ENCODE assay signal across 1 cellular context in genomic region chr14:71363961-71364360, GRCh38.
TF ChIP-seq lines count a peak whose summit lies in the region.

No MANE protein-coding gene starts in this region.

TF ChIP-seq in GM23338, 12 proteins besides CTCF, POLR2A, EP300 and RAD21 (continued from another document):
- TF ChIP-seq ZNF462 (CRISPR knock-in tag; IDR thresholded peaks at IDR 0.05) (no peak), NANOG (IDR thresholded peaks at IDR 0.05; ENCODE audit: borderline replicate concordance) (no peak), EZH2 (IDR thresholded peaks at IDR 0.05; ENCODE audit: low read depth, unreplicated experiment) (no peak), ZNF114 (CRISPR knock-in tag; IDR thresholded peaks at IDR 0.05) (no peak), JUNB (IDR thresholded peaks at IDR 0.05; ENCODE audit: unreplicated experiment) (no peak), REST (IDR thresholded peaks at IDR 0.05; ENCODE audit: unreplicated experiment) (no peak)
TF ChIP-seq in GM23338: peak in this region for 0.
